9 cellular contexts compared by ENCODE assay signal in genomic region chr7:65840446-65840845, GRCh38. TPM values are rescaled to one million over a fixed set of nuclear protein-coding genes. Genes with fewer than 3 reads are reported as not detected.
DNase-seq lines count a peak whose midpoint lies in the region; ATAC-seq and TF ChIP-seq lines count a peak whose summit lies in the region.
"Had no signal": no experiment of that assay in that cellular context is flagged by ENCODE, and none has a peak within 500 bp of the region (broad histone marks: within the 10 kb centered on the region; RNA-seq: fewer than 3 reads in every experiment).

No MANE protein-coding gene starts in this region.

- CTCF ChIA-PET in activated CD8-positive, alpha-beta memory T cell treated with anti-CD3 and anti-CD28 coated beads, Interleukin-2, amount 10 ng/mL, durations not matched to agents 7 days and 5 days (lab: Charles Lee): interaction anchor here (0.9 kb wide), 1 partner anchor 14 kb away, joined by 3 read pairs; no protein-coding TSS in a partner anchor

- no peak overlapping the region for H3K4me3 Mint-ChIP-seq in activated CD8-positive, alpha-beta memory T cell treated with anti-CD3 and anti-CD28 coated beads, Interleukin-2, amount 10 ng/mL, durations not matched to agents 7 days and 5 days
- no peak overlapping the region for H3K4me3 Mint-ChIP-seq in stimulated activated naive CD8-positive, alpha-beta T cell treated with anti-CD3 and anti-CD28 coated beads, Interleukin-15, Interleukin-2, amounts not matched to agents 100 ng/mL and 50 ng/mL, for 24 hours

- H3K27me3 Mint-ChIP-seq in activated CD8-positive, alpha-beta memory T cell treated with anti-CD3 and anti-CD28 coated beads, Interleukin-2, amount 10 ng/mL, durations not matched to agents 7 days and 5 days: no peaks in the 10 kb centered on the region
- no peaks in the 10 kb centered on the region for H3K27me3 Mint-ChIP-seq in stimulated activated naive CD8-positive, alpha-beta T cell treated with anti-CD3 and anti-CD28 coated beads, Interleukin-15, Interleukin-2, amounts not matched to agents 100 ng/mL and 50 ng/mL, for 24 hours

- TF ChIP-seq CTCF in fibroblast of mammary gland (conservative IDR thresholded peaks at IDR 0.05; ENCODE audit: control insufficient read depth, insufficient read depth, low read depth, low read length): peak; percentile 55

- H3K9me3 Mint-ChIP-seq in activated CD8-positive, alpha-beta memory T cell treated with anti-CD3 and anti-CD28 coated beads, Interleukin-2, amount 10 ng/mL, durations not matched to agents 7 days and 5 days (ENCODE audit: low read depth): no peaks in the 10 kb centered on the region
- no peaks in the 10 kb centered on the region for H3K9me3 Mint-ChIP-seq in stimulated activated naive CD8-positive, alpha-beta T cell treated with anti-CD3 and anti-CD28 coated beads, Interleukin-15, Interleukin-2, amounts not matched to agents 100 ng/mL and 50 ng/mL, for 24 hours

- H3K4me1 Mint-ChIP-seq in activated CD8-positive, alpha-beta memory T cell treated with anti-CD3 and anti-CD28 coated beads, Interleukin-2, amount 10 ng/mL, durations not matched to agents 7 days and 5 days: peaks cover 3% of the 10 kb centered on the region
- H3K4me1 Mint-ChIP-seq in stimulated activated naive CD8-positive, alpha-beta T cell treated with anti-CD3 and anti-CD28 coated beads, Interleukin-15, Interleukin-2, amounts not matched to agents 100 ng/mL and 50 ng/mL, for 24 hours (ENCODE audit: low read depth): peaks cover 6% of the 10 kb centered on the region

- no peak overlapping the region for H3K4me3 ChIP-seq in fibroblast of mammary gland (ENCODE audit: control insufficient read depth, low read depth, low read length)

- intact Hi-C loops in left ventricle myocardium superior (cut with micrococcal nuclease): no loop called here

- DNase-seq in activated CD8-positive, alpha-beta memory T cell treated with anti-CD3 and anti-CD28 coated beads, Interleukin-2, amount 10 ng/mL, durations not matched to agents 7 days and 5 days: no peak
- DNase-seq in activated CD8-positive, alpha-beta memory T cell treated with anti-CD3 and anti-CD28 coated beads for 24 hours: no peak
- DNase-seq in NCI-H1105 treated with DMSO at 0.1 percent for 48 hours (lab: John Stamatoyannopoulos, UW) (peak; percentile 6), fibroblast of mammary gland (ENCODE audit: low read depth) (peak; percentile 62), Kasumi-1 (lab: John Stamatoyannopoulos, UW) (no peak), left ventricle myocardium superior (no peak)
- DNase-seq: NCI-H1417 had no signal

- H3K36me3 Mint-ChIP-seq in activated CD8-positive, alpha-beta memory T cell treated with anti-CD3 and anti-CD28 coated beads, Interleukin-2, amount 10 ng/mL, durations not matched to agents 7 days and 5 days: peaks cover 6% of the 10 kb centered on the region
- H3K36me3 Mint-ChIP-seq in stimulated activated naive CD8-positive, alpha-beta T cell treated with anti-CD3 and anti-CD28 coated beads, Interleukin-15, Interleukin-2, amounts not matched to agents 100 ng/mL and 50 ng/mL, for 24 hours (ENCODE audit: low read depth): no peaks in the 10 kb centered on the region

- H3K27ac Mint-ChIP-seq in activated CD8-positive, alpha-beta memory T cell treated with anti-CD3 and anti-CD28 coated beads, Interleukin-2, amount 10 ng/mL, durations not matched to agents 7 days and 5 days: peak overlapping the region; percentile 13
- peak overlapping the region; percentile 75 for H3K27ac Mint-ChIP-seq in stimulated activated naive CD8-positive, alpha-beta T cell treated with anti-CD3 and anti-CD28 coated beads, Interleukin-15, Interleukin-2, amounts not matched to agents 100 ng/mL and 50 ng/mL, for 24 hours

- ATAC-seq in activated CD8-positive, alpha-beta memory T cell treated with anti-CD3 and anti-CD28 coated beads, Interleukin-2, amount 10 ng/mL, durations not matched to agents 7 days and 5 days: no peak
- no peak for ATAC-seq in GM18873 (IDR thresholded peaks at IDR 0.05; ENCODE audit: low FRiP score, unreplicated experiment)
- ATAC-seq in left ventricle myocardium superior: no peak

RNA-seq across cellular contexts. Expression of gene VKORC1L1, which starts 32.4 kb away (rescaled TPM):
- 10 to 100 TPM; 14.1 to 20.3 TPM for total RNA-seq in activated CD8-positive, alpha-beta memory T cell treated with anti-CD3 and anti-CD28 coated beads, Interleukin-2, amount 10 ng/mL, durations not matched to agents 7 days and 5 days
- 18.2 TPM for total RNA-seq in left ventricle myocardium superior

Comparison
In these comparisons a context has a peak if more than half of its experiments do, and no peak if none do; other contexts are left out.
1. DNase-seq: peak in NCI-H1105 treated with DMSO at 0.1 percent for 48 hours (single experiment) and fibroblast of mammary gland (single experiment); none in activated CD8-positive, alpha-beta memory T cell treated with anti-CD3 and anti-CD28 coated beads, Interleukin-2, amount 10 ng/mL, durations not matched to agents 7 days and 5 days (single experiment), activated CD8-positive, alpha-beta memory T cell treated with anti-CD3 and anti-CD28 coated beads for 24 hours (single experiment), Kasumi-1 (0 of 2) and left ventricle myocardium superior (single experiment).